Comparison of ENCODE assay signal across 8 cellular contexts in the genomic region with DNA sequence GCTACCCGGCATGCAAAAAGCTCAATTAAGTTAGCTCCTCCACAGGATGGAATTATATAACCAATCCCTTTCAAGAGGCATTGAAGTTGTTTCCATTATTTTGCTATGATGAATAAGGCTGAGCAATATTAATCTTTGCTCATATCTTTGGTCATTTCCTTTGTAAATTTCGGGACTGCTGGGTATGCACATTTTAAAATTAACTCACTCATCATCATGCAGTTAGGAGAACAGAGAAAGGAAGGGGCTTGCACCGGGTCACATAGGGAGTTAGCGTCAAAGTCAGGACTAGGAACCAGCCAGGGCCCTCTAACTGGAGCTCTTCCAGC. TPM values are rescaled to one million over a fixed set of nuclear protein-coding genes. Genes with fewer than 3 reads are reported as not detected.
DNase-seq lines count a peak whose midpoint lies in the region; ATAC-seq, FAIRE-seq and TF ChIP-seq lines count a peak whose summit lies in the region.

No MANE protein-coding gene starts in this region.

- H4K5ac ChIP-seq in H1 (ENCODE audit: insufficient read length, low read depth, low read length) = peak overlapping the region; percentile 28

- H3K79me2 ChIP-seq in H1 (ENCODE audit: control insufficient read depth in 1 of 2, insufficient read depth in 2 of 2, low read length in 2 of 2) = no peaks in the 10 kb centered on the region

- no peak overlapping the region for H3K4ac ChIP-seq in H1 (replicated peaks; ENCODE audit: insufficient read length, low read depth, low read length)

- H3K23ac ChIP-seq in H1 (ENCODE audit: insufficient read length) = no peak overlapping the region

- H3K14ac ChIP-seq in H1 (ENCODE audit: insufficient read length) = no peak overlapping the region

- no peak overlapping the region for H2BK20ac ChIP-seq in H1 (ENCODE audit: low read length)

- no peak overlapping the region for H2BK15ac ChIP-seq in H1 (ENCODE audit: low read length)

- intact Hi-C loops in psoas muscle (cut with DNase I) = loop anchor here in 1 of 2 donors (10.0 kb wide), 1 partner anchor 178 kb away; the partner anchor contains the start of gene SRXN1

- H3K27me3 ChIP-seq in MG63 (no peaks in the 10 kb centered on the region), H1 (replicated peaks in 1 of 4; ENCODE audit: control insufficient read depth in 3 of 4, extremely low read depth in 1 of 4, insufficient read depth in 3 of 4, low read length in 3 of 4) (peaks cover 0 to 15% (median 13%) of the 10 kb centered on the region in 4 experiments; a peak in 6 of 7 replicates), psoas muscle (ENCODE audit: insufficient read depth in 3 of 3, low read length in 2 of 3) (no peaks in the 10 kb centered on the region)

- H3K4me1 ChIP-seq in H1 (replicated peaks in 1 of 4; ENCODE audit: control insufficient read depth in 3 of 4, insufficient read depth in 4 of 4, low read length in 3 of 4) (peaks cover 0 to 3% (median 1%) of the 10 kb centered on the region in 4 experiments; a peak in 1 of 7 replicates), psoas muscle (peaks cover 46% of the 10 kb centered on the region)

- no peak for DNase-seq in MG63
- DNase-seq in H1 (ENCODE audit: low read depth in 1 of 2, low spot score in 2 of 2) = no peak
- no peak for DNase-seq in psoas muscle
- DNase-seq in ureter (ENCODE audit: low spot score) = no peak
- DNase-seq in D341Med (ENCODE audit: low spot score) = no peak

- no peak for TF ChIP-seq RAD21 in H1 (IDR thresholded peaks at IDR 0.05 in 1 of 2, conservative IDR thresholded peaks at IDR 0.05 in 1 of 2; ENCODE audit: low read depth in 2 of 2, low read length in 2 of 2)

- no peak overlapping the region for H2BK5ac ChIP-seq in H1 (ENCODE audit: low read depth, low read length)

- H3K9ac ChIP-seq in H1 (replicated peaks in 1 of 4; ENCODE audit: extremely low read depth in 1 of 4, low read depth in 3 of 4, low read length in 3 of 4) = no peak overlapping the region

- no peaks in the 10 kb centered on the region for H4K20me1 ChIP-seq in H1 (replicated peaks in 1 of 2; ENCODE audit: control insufficient read depth in 1 of 2, insufficient read depth in 2 of 2, low read length in 2 of 2)

- no peaks in the 10 kb centered on the region for H3K79me1 ChIP-seq in H1 (ENCODE audit: low read depth, low read length)

- H3K4me3 ChIP-seq in MG63 (peak overlapping the region; percentile 88), H1 (ENCODE audit: extremely low read depth in 1 of 4, insufficient read depth in 2 of 4, low read depth in 3 of 4, low read length in 4 of 4) (peak overlapping the region in 1 of 4 experiments; percentile 71; a peak in 3 of 8 replicates), psoas muscle (peak overlapping the region; percentile 78)

- CTCF ChIA-PET in H1 (lab: Charles Lee; ENCODE audit: partially characterized antibody) = interaction anchor here (1.2 to 4.4 kb wide), 11 partner anchors 9 to 123 kb away, joined by 3 to 30 read pairs (median 5); no protein-coding TSS in a partner anchor

- no peak overlapping the region for H4K8ac ChIP-seq in H1 (ENCODE audit: extremely low read depth, insufficient read depth, low read length)

- H3K27ac ChIP-seq in H1 (ENCODE audit: low read depth, low read length) (no peak overlapping the region), psoas muscle (peak overlapping the region; percentile 79)

- no peaks in the 10 kb centered on the region for H3K9me3 ChIP-seq in MG63
- H3K9me3 ChIP-seq in H1 (ENCODE audit: insufficient read depth in 2 of 2, low read depth in 1 of 2, low read length in 1 of 2) = no peaks in the 10 kb centered on the region
- H3K9me3 ChIP-seq in psoas muscle = no peaks in the 10 kb centered on the region

- no peak overlapping the region for H3K18ac ChIP-seq in H1 (ENCODE audit: extremely low read depth, low read length)

- TF ChIP-seq EP300 in H1 (IDR thresholded peaks at IDR 0.05; ENCODE audit: borderline replicate concordance in 1 of 2, low read depth in 2 of 2, low read length in 2 of 2) = no peak

- no peak overlapping the region for H2BK12ac ChIP-seq in H1 (ENCODE audit: low read depth, low read length)

- TF ChIP-seq CTCF in H1 (IDR thresholded peaks at IDR 0.05; ENCODE audit: control extremely low read depth in 1 of 3, insufficient read depth in 1 of 3, low read depth in 1 of 3, low read length in 3 of 3) (no peak), psoas muscle (IDR thresholded peaks at IDR 0.05) (no peak)

- WGBS in H1 (ENCODE audit: extremely low coverage in 1 of 2, insufficient coverage in 1 of 2, insufficient read length in 1 of 2, insufficient replicate concordance in 2 of 2, low coverage in 1 of 2, low lambda C conversion rate in 2 of 2, missing lambda C conversion rate in 1 of 2), 2 experiments = 34% methylated on average over 4 of the region's 4 CpGs; no CpG with 5 or more reads in 1 of the 2 experiments
- WGBS in psoas muscle, 3 donors = 1 to 4% (median 3%) methylated on average over 4 of the region's 4 CpGs

- no peak overlapping the region for H3K56ac ChIP-seq in H1 (replicated peaks; ENCODE audit: insufficient read length, low read depth, low read length)

- H2AK5ac ChIP-seq in H1 (ENCODE audit: low read depth, low read length) = no peak overlapping the region

- POLR2A ChIA-PET in H1 (lab: Charles Lee; ENCODE audit: partially characterized antibody) = interaction anchor here (1.0 to 1.6 kb wide), 4 partner anchors 11 to 22 kb away, joined by 4 to 7 read pairs (median 5); no protein-coding TSS in a partner anchor

- ATAC-seq in GM18511 (IDR thresholded peaks at IDR 0.05; ENCODE audit: unreplicated experiment) (peak; percentile 26), psoas muscle (no peak), GM18870 (IDR thresholded peaks at IDR 0.05; ENCODE audit: unreplicated experiment) (no peak), HG03108 (IDR thresholded peaks at IDR 0.05; ENCODE audit: unreplicated experiment) (no peak)

- no peak overlapping the region for H4K91ac ChIP-seq in H1 (replicated peaks; ENCODE audit: insufficient read length, low read length)

- H3K36me3 ChIP-seq in MG63 = no peaks in the 10 kb centered on the region
- H3K36me3 ChIP-seq in H1 (ENCODE audit: control insufficient read depth in 2 of 4, insufficient read depth in 4 of 4, low read length in 3 of 4) = no peaks in the 10 kb centered on the region
- no peaks in the 10 kb centered on the region for H3K36me3 ChIP-seq in psoas muscle (ENCODE audit: insufficient read depth in 1 of 2, low read depth in 1 of 2)

- no peak overlapping the region for H2BK120ac ChIP-seq in H1 (replicated peaks; ENCODE audit: low read depth, low read length)

- no peak for TF ChIP-seq POLR2A in H1 (IDR thresholded peaks at IDR 0.05; ENCODE audit: control extremely low read depth in 1 of 2, low read depth in 2 of 2, low read length in 2 of 2)

- H3K4me2 ChIP-seq in H1 (ENCODE audit: insufficient read depth in 1 of 2, low read depth in 2 of 2, low read length in 2 of 2) = peak overlapping the region; percentile 66 to 95

- FAIRE-seq in H1 (lab: Jason Lieb, UNC) = no peak

- H2AFZ ChIP-seq in H1 (ENCODE audit: low read length) = peak overlapping the region; percentile 60; the same call in 1 of the 2 replicates

- peaks cover 7% of the 10 kb centered on the region; the same call in 1 of the 2 replicates for H3K23me2 ChIP-seq in H1 (ENCODE audit: low read depth, low read length)

TF ChIP-seq in H1, 55 proteins besides CTCF, POLR2A, EP300 and RAD21:
- TF ChIP-seq SUZ12 (IDR thresholded peaks at IDR 0.05; ENCODE audit: low read length) = no peak
- peak; percentile 22 for TF ChIP-seq SAP30 (IDR thresholded peaks at IDR 0.05; ENCODE audit: insufficient read depth, insufficient replicate concordance, low read length)
TF ChIP-seq in H1: peak in this region for 1.

RNA-seq across cellular contexts. Expression of gene FAM110A, which starts 0.4 kb away (rescaled TPM):
- 3.9 and 4.6 TPM in 2 replicates for total RNA-seq in MG63 (2014; rRNA removed; shearing (Covaris generic); ENCODE audit: low replicate concordance)
- 10.9 and 13.1 TPM in 2 replicates for total RNA-seq in H1 (2021; fragmentation: NEBNext Ultra II Directional; extraction: Animal tissue kit (Norgen Biotek cat#: 25700))
- polyA plus RNA-seq in H1 (2011; rRNA removed) = 10.1 and 18.5 TPM in 2 replicates
- 9.7 TPM for polyA plus RNA-seq in H1 (2011; cell fraction: cytosol; rRNA removed)
- 15.1 TPM for polyA plus RNA-seq in H1 (2011; cell fraction: nucleus; rRNA removed)
- polyA plus RNA-seq in H1 (2012, experiment 1 of 2) = 4.4 to 8.9 TPM (median 8.4 TPM) in 4 replicates
- polyA plus RNA-seq in H1 (2012, experiment 2 of 2) = 9.9 TPM
- 10.3 TPM for polyA plus RNA-seq in H1 (2013, experiment 1 of 2)
- polyA plus RNA-seq in H1 (2013, experiment 2 of 2) = 10.5 TPM
- polyA minus RNA-seq in H1 (2011; rRNA and poly(A)+ RNA removed) = 1.7 and 3.0 TPM in 2 replicates
- polyA minus RNA-seq in H1 (2011; cell fraction: cytosol; rRNA and poly(A)+ RNA removed) = 3.0 TPM
- polyA minus RNA-seq in H1 (2011; cell fraction: nucleus; rRNA and poly(A)+ RNA removed) = 7.3 TPM
- 1 to 10 TPM in 2 of 4 donors, under 1 TPM in 2; 0.83 to 3.4 (median 1.9) TPM for total RNA-seq in psoas muscle
- polyA plus RNA-seq in psoas muscle = 1 to 10 TPM; 1.4 to 2.5 (median 2.4) TPM
- total RNA-seq in ureter = 35.1 TPM
